ENCODE assay signal across 22 cellular contexts in the genomic region with DNA sequence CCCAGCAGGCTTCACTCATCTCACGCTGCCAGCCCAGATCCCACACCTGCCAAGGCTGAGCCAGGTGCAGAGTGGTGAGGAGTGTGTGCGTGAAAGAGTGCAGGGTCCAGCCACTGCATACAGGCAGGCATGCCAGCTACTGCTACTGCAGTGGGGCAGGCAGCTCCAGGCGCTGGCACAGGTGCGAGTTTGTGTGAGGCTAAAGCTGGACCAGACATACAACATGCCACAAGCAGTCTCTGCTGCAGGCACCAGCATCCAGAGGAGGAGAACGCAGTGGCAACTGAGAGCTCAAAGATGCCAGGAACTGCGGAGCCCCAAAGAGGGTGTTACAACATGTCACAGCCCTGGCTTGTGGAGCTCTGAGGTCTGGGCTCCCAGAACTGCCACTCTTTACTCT.
DNase-seq lines count a peak whose midpoint lies in the region.
"Had no signal": no experiment of that assay in that cellular context is flagged by ENCODE, and none has a peak within 500 bp of the region (broad histone marks: within the 10 kb centered on the region; RNA-seq: fewer than 3 reads in every experiment).

No MANE protein-coding gene starts in this region.

- no peak overlapping the region for H3K4me3 ChIP-seq in trophoblast cell (ENCODE audit: low read depth, low read length)
- H3K4me3 ChIP-seq: HAP-1, testis had no signal

- H4K12ac ChIP-seq in trophoblast cell (ENCODE audit: low read depth, low read length), result no peak overlapping the region

- H4K91ac ChIP-seq in trophoblast cell (ENCODE audit: low read depth, low read length), result no peak overlapping the region

- H2AFZ ChIP-seq in trophoblast cell (ENCODE audit: insufficient read depth, low read length, poor library complexity), result no peak overlapping the region

- no CpG with 5 or more reads among the region's 6 CpGs for WGBS in trophoblast cell (ENCODE audit: extremely low coverage, insufficient coverage, insufficient read length)

- no peaks in the 10 kb centered on the region for H3K79me1 ChIP-seq in trophoblast cell (ENCODE audit: low read length)

- no peaks in the 10 kb centered on the region for H3K27me3 ChIP-seq in trophoblast cell (ENCODE audit: insufficient read depth, low read length)
- H3K27me3 ChIP-seq: testis had no signal

- no peak overlapping the region for H3K4ac ChIP-seq in trophoblast cell (ENCODE audit: low read depth, low read length)

- DNase-seq in NCI-H2029 (lab: John Stamatoyannopoulos, UW) (peak; percentile 32), NCI-H2029 treated with DMSO at 0.1 percent for 48 hours (lab: John Stamatoyannopoulos, UW) (no peak), NCI-H2171 (lab: John Stamatoyannopoulos, UW) (peak; percentile 13), RPMI8226 (peak; percentile 35), trophoblast cell (peak; percentile 6 to 23), AG20443 (ENCODE audit: low spot score) (no peak), SK-N-DZ (ENCODE audit: low spot score) (no peak)
- no peak for DNase-seq in activated CD4-positive, alpha-beta T cell treated with anti-CD3 and anti-CD28 coated beads for 4 hours
- DNase-seq: activated CD4-positive, alpha-beta T cell treated with anti-CD3 and anti-CD28 coated beads for 1 hour; activated CD8-positive, alpha-beta memory T cell treated with anti-CD3 and anti-CD28 coated beads for 24 hours; activated effector memory CD4-positive, alpha-beta T cell treated with Interleukin-2 at 50 U/mL for 16 hours; AML-193; aorta; CD4-positive, alpha-beta memory T cell; DMS 273 treated with DMSO at 0.1 percent for 48 hours; effector CD4-positive, alpha-beta T cell; naive thymus-derived CD8-positive, alpha-beta T cell; stimulated activated naive CD4-positive, alpha-beta T cell; T-helper 17 cell; testis had no signal

- H3K36me3 ChIP-seq in trophoblast cell (ENCODE audit: control insufficient read depth in 1 of 2, insufficient read depth in 2 of 2, low read length in 2 of 2), result no peaks in the 10 kb centered on the region
- H3K36me3 ChIP-seq: HAP-1 had no signal

- no peak overlapping the region for H3K27ac ChIP-seq in trophoblast cell (ENCODE audit: low read depth, low read length)
- H3K27ac ChIP-seq: epithelial cell of prostate, testis had no signal

- H3K9ac ChIP-seq in trophoblast cell (ENCODE audit: low read length), result no peak overlapping the region

- H4K8ac ChIP-seq in trophoblast cell (ENCODE audit: low read depth, low read length), result no peak overlapping the region

- no peak overlapping the region for H3K14ac ChIP-seq in trophoblast cell (ENCODE audit: low read length)

- H3K4me1 ChIP-seq in trophoblast cell (ENCODE audit: control insufficient read depth in 1 of 2, insufficient read depth in 2 of 2, low read length in 2 of 2), result no peaks in the 10 kb centered on the region
- H3K4me1 ChIP-seq: HAP-1, testis had no signal

- H2BK120ac ChIP-seq in trophoblast cell (ENCODE audit: insufficient read depth, low read length, poor library complexity), result no peak overlapping the region

- no peaks in the 10 kb centered on the region for H3K79me2 ChIP-seq in trophoblast cell (ENCODE audit: control insufficient read depth, insufficient read depth, low read length, poor library complexity)

- H3K9me3 ChIP-seq in trophoblast cell (ENCODE audit: insufficient read depth, low read depth, low read length), result no peaks in the 10 kb centered on the region
- H3K9me3 ChIP-seq: HAP-1, testis had no signal

- H2AK5ac ChIP-seq in trophoblast cell (ENCODE audit: low read length), result no peak overlapping the region

- no peak overlapping the region for H3K23ac ChIP-seq in trophoblast cell (ENCODE audit: low read length)

- H2BK12ac ChIP-seq in trophoblast cell (ENCODE audit: low read length), result no peak overlapping the region

- H3K4me2 ChIP-seq in trophoblast cell (ENCODE audit: low read length), result no peak overlapping the region

- H2BK5ac ChIP-seq in trophoblast cell (ENCODE audit: low read depth, low read length, poor library complexity), result no peak overlapping the region

- no peak overlapping the region for H3K18ac ChIP-seq in trophoblast cell (ENCODE audit: low read length)

Comparison
In these comparisons a context has a peak if more than half of its experiments do, and no peak if none do; other contexts are left out.
1. DNase-seq: peak in NCI-H2029 (single experiment), NCI-H2171 (single experiment), RPMI8226 (single experiment) and trophoblast cell (2 of 2); none in NCI-H2029 treated with DMSO at 0.1 percent for 48 hours (single experiment), AG20443 (single experiment), SK-N-DZ (single experiment) and activated CD4-positive, alpha-beta T cell treated with anti-CD3 and anti-CD28 coated beads for 4 hours (0 of 2).